ENCODE assay signal across 5 cellular contexts in the genomic region with DNA sequence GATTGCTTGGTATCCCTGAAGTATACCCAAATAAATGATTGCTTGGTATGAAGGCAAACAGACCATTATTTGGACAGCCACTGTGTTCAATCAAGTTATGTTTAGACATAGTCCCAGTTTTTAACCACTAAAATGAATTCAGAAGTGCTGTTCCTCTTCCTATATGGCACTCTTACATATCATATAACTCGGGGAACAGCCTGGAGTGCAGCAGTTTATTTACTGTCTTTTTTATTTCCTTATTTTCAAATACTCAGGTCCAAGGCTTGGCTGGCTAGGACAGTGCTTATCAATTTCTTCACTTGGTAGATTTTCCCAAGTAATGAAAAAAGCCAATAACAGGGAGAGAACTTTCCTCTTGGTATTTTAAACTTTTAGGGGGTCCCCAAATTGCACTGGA.
"Had no signal": no experiment of that assay in that cellular context is flagged by ENCODE, and none has a peak within 500 bp of the region (broad histone marks: within the 10 kb centered on the region; RNA-seq: fewer than 3 reads in every experiment).

No MANE protein-coding gene starts in this region.

- ATAC-seq: GM23338, HepG2 had no signal

- DNase-seq: H9, HCEC 1CT had no signal

- H3K27ac ChIP-seq: HL-60 had no signal

- H3K4me3 ChIP-seq: GM23338 had no signal
